ENCODE assay signal across 1 cellular context in the genomic region with DNA sequence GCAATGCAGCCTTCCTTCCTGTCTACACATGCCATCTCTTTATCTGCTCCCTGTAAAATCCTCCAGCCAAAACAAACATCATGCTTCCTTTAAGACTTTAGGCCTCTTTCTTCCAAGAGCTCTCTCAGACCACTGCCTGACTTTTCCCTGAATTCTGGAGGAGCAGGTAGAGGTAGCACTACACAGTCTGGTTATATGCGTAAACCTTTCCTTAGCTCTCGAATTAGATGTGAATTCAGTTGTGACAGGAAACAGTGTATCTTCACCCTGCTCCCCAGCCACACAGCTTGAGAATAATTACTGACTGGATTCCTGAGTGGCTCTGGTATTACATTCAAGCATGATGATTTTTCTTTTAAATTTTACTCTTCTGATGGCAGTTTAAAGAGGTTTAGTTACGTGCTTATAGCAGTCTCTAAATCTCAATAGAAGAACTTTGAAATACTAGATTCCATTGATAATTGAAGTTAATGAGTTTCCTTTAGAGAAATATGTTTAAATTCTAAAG.
TF ChIP-seq lines count a peak whose summit lies in the region.

No MANE protein-coding gene starts in this region.

TF ChIP-seq in endothelial cell of umbilical vein, 7 proteins besides CTCF, POLR2A, EP300 and RAD21 (continued from another document):
- TF ChIP-seq EZH2 (IDR thresholded peaks at IDR 0.05; ENCODE audit: borderline replicate concordance, low read depth, low read length, severe bottlenecking): no peak
- TF ChIP-seq FOS (IDR thresholded peaks at IDR 0.05; ENCODE audit: borderline replicate concordance, insufficient read depth, low read length): no peak
- peak; percentile 35 for TF ChIP-seq MYC (IDR thresholded peaks at IDR 0.05; ENCODE audit: low read depth, low read length)
